In the genomic region with DNA sequence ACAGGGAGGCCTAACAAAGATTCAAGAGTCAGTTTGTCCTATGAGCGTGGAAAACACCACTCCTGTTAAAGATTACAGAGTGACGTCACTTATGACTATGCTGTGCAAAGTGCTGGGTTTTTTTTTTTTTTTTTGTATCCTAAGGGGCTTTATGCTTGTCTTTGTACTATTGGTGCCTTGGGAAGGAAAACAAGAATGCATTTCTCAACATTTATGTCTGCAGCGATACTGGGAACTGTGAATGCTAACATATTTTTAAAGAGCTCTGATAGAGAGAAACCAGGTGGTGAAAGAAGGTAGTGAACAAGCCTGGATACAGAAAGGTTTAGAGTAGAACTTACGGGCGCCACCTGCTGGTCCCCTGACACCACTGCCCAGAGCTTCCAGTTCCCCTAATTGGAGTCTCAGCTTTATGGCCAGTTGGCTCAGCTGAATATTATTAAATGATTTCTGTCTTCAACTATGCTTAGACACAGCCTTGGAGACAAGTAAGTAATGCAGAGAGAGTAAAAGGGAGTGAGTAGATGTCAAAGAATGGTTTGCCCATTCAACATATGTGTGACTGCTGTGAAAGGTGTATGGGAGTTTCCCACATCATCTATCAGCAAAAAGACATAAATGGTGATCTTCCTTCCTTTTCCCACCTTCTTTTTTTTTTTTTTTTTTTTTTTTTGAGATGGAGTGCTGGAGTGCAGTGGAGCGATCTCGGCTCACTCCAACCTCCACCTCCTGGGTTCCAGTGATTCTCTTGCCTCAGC, we compare ENCODE assay signal across 1 cellular context.
TF ChIP-seq lines count a peak whose summit lies in the region.

No MANE protein-coding gene starts in this region.

TF ChIP-seq in HCT116, 20 proteins besides CTCF, POLR2A, EP300 and RAD21 (continued from another document):
- TF ChIP-seq, protein P1, sequence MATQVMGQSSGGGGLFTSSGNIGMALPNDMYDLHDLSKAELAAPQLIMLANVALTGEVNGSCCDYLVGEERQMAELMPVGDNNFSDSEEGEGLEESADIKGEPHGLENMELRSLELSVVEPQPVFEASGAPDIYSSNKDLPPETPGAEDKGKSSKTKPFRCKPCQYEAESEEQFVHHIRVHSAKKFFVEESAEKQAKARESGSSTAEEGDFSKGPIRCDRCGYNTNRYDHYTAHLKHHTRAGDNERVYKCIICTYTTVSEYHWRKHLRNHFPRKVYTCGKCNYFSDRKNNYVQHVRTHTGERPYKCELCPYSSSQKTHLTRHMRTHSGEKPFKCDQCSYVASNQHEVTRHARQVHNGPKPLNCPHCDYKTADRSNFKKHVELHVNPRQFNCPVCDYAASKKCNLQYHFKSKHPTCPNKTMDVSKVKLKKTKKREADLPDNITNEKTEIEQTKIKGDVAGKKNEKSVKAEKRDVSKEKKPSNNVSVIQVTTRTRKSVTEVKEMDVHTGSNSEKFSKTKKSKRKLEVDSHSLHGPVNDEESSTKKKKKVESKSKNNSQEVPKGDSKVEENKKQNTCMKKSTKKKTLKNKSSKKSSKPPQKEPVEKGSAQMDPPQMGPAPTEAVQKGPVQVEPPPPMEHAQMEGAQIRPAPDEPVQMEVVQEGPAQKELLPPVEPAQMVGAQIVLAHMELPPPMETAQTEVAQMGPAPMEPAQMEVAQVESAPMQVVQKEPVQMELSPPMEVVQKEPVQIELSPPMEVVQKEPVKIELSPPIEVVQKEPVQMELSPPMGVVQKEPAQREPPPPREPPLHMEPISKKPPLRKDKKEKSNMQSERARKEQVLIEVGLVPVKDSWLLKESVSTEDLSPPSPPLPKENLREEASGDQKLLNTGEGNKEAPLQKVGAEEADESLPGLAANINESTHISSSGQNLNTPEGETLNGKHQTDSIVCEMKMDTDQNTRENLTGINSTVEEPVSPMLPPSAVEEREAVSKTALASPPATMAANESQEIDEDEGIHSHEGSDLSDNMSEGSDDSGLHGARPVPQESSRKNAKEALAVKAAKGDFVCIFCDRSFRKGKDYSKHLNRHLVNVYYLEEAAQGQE (IDR thresholded peaks at IDR 0.05; ENCODE audit: low read depth), result no peak
- TF ChIP-seq EGR1 (IDR thresholded peaks at IDR 0.05; ENCODE audit: low read depth) (no peak), FOSL1 (IDR thresholded peaks at IDR 0.05; ENCODE audit: low read depth) (no peak), CEBPB (IDR thresholded peaks at IDR 0.05; ENCODE audit: low read depth) (no peak), YY1 (IDR thresholded peaks at IDR 0.05; ENCODE audit: extremely low read depth, insufficient replicate concordance, low read depth, low read length) (no peak), ELF1 (IDR thresholded peaks at IDR 0.05; ENCODE audit: borderline replicate concordance, low read depth) (no peak), ZNF274 (IDR thresholded peaks at IDR 0.05; ENCODE audit: low read depth, low read length) (no peak)
